In genomic region chr10:29522038-29522855, GRCh38 we compare ENCODE assay signal across 13 cellular contexts.
DNase-seq lines count a peak whose midpoint lies in the region; ATAC-seq and TF ChIP-seq lines count a peak whose summit lies in the region.
"Had no signal": no experiment of that assay in that cellular context is flagged by ENCODE, and none has a peak within 500 bp of the region (broad histone marks: within the 10 kb centered on the region; RNA-seq: fewer than 3 reads in every experiment).

No MANE protein-coding gene starts in this region.

- no peaks in the 10 kb centered on the region for H3K79me2 ChIP-seq in fibroblast of lung (ENCODE audit: control insufficient read depth, insufficient read depth, low read length)

- H3K9ac ChIP-seq in fibroblast of lung (ENCODE audit: insufficient read depth, low read length): peak overlapping the region; percentile 55

- H3K9me3 Mint-ChIP-seq in neural crest cell: no peaks in the 10 kb centered on the region
- H3K9me3 Mint-ChIP-seq: activated B cell treated with CpG ODN at 0.5 μM for 24 hours had no signal

- H3K9me3 ChIP-seq in heart left ventricle (no peaks in the 10 kb centered on the region), fibroblast of lung (ENCODE audit: control insufficient read depth, insufficient read depth, low read depth, low read length) (no peaks in the 10 kb centered on the region), upper lobe of right lung (no peaks in the 10 kb centered on the region)
- H3K9me3 ChIP-seq: prostate gland had no signal

- H3K4me3 ChIP-seq in heart left ventricle (peak overlapping the region in 3 of 12 donors; percentile 4 to 23 (median 19)), fibroblast of lung (replicated peaks in 1 of 4; ENCODE audit: control extremely low read depth in 1 of 4, insufficient read depth in 1 of 4, low read depth in 3 of 4, low read length in 4 of 4) (peak overlapping the region; percentile 9 to 33 (median 30)), upper lobe of right lung (peak overlapping the region; percentile 20)
- H3K4me3 ChIP-seq: K562, prostate gland had no signal

- TF ChIP-seq CTCF in heart left ventricle (IDR thresholded peaks at IDR 0.05) (no peak), fibroblast of lung (conservative IDR thresholded peaks at IDR 0.05 in 1 of 2, IDR thresholded peaks at IDR 0.05 in 1 of 2; ENCODE audit: low read depth in 1 of 2, low read length in 2 of 2) (no peak), neural crest cell (conservative IDR thresholded peaks at IDR 0.05) (no peak), upper lobe of right lung (IDR thresholded peaks at IDR 0.05) (no peak)

- H3K27ac ChIP-seq in heart left ventricle: peak overlapping the region in 7 of 12 donors; percentile 10 to 67 (median 30)
- peak overlapping the region; percentile 62 for H3K27ac ChIP-seq in fibroblast of lung (ENCODE audit: insufficient read depth, low read length)
- H3K27ac ChIP-seq in upper lobe of right lung: peak overlapping the region; percentile 33

- H3K4me1 ChIP-seq in heart left ventricle (peaks cover 0 to 28% (median 3%) of the 10 kb centered on the region in 12 donors), fibroblast of lung (ENCODE audit: control insufficient read depth, extremely low read depth, insufficient read depth, low read length) (no peaks in the 10 kb centered on the region), upper lobe of right lung (peaks cover 4% of the 10 kb centered on the region)

- H3K36me3 ChIP-seq in heart left ventricle: peaks cover 0 to 100% (median 88%) of the 10 kb centered on the region in 9 donors
- H3K36me3 ChIP-seq in fibroblast of lung (ENCODE audit: control insufficient read depth, insufficient read depth, low read length): peaks cover 2% of the 10 kb centered on the region
- peaks cover 60% of the 10 kb centered on the region for H3K36me3 ChIP-seq in upper lobe of right lung
- H3K36me3 ChIP-seq: prostate gland had no signal

- no peak for DNase-seq in heart left ventricle
- DNase-seq in Right ventricle myocardium inferior (ENCODE audit: missing footprints): no peak
- peak; percentile 28 to 45 for DNase-seq in fibroblast of lung (ENCODE audit: low read depth in 2 of 2)
- no peak for DNase-seq in neural crest cell (ENCODE audit: low read depth, low spot score)
- no peak for DNase-seq in upper lobe of right lung
- no peak for DNase-seq in NCI-H2081 treated with DMSO at 0.1 percent for 48 hours (lab: John Stamatoyannopoulos, UW)
- no peak for DNase-seq in stimulated activated naive CD8-positive, alpha-beta T cell treated with anti-CD3 and anti-CD28 coated beads, Interleukin-15, Interleukin-2, amounts not matched to agents 100 U/mL and 50 U/mL, for 24 hours
- DNase-seq: activated B cell treated with CpG ODN at 0.5 μM for 24 hours, activated gamma-delta T cell, RPMI8226 had no signal

- peak overlapping the region; percentile 80 for H3K4me3 Mint-ChIP-seq in neural crest cell
- H3K4me3 Mint-ChIP-seq: activated B cell treated with CpG ODN at 0.5 μM for 24 hours had no signal

- intact Hi-C loops in heart left ventricle (cut with DNase I): loop anchor here in 1 of 10 donors (10.0 kb wide), 1 partner anchor 63 kb away; no protein-coding TSS in a partner anchor
- intact Hi-C loops in Right ventricle myocardium inferior (cut with DNase I): no loop called here
- intact Hi-C loops in upper lobe of right lung (cut with DNase I): no loop called here

- peak overlapping the region; percentile 75 for H3K4me2 ChIP-seq in fibroblast of lung (ENCODE audit: extremely low read depth, insufficient read depth, low read length)

- no peak for TF ChIP-seq POLR2A in heart left ventricle (IDR thresholded peaks at IDR 0.05)

- ATAC-seq in heart left ventricle: peak in 2 of 4 donors; percentile 4 to 12
- ATAC-seq in Right ventricle myocardium inferior: no peak
- peak; percentile 29 for ATAC-seq in upper lobe of right lung
- ATAC-seq in stimulated activated naive CD8-positive, alpha-beta T cell treated with anti-CD3 and anti-CD28 coated beads, Interleukin-15, Interleukin-2, amounts not matched to agents 100 U/mL and 50 U/mL, for 24 hours: no peak
- ATAC-seq in HG03139 (IDR thresholded peaks at IDR 0.05; ENCODE audit: unreplicated experiment): no peak
- ATAC-seq: K562 had no signal

- peaks cover 65% of the 10 kb centered on the region for H3K4me1 Mint-ChIP-seq in neural crest cell
- H3K4me1 Mint-ChIP-seq: activated B cell treated with CpG ODN at 0.5 μM for 24 hours had no signal

- H3K27me3 Mint-ChIP-seq in neural crest cell (ENCODE audit: low read depth): no peaks in the 10 kb centered on the region
- H3K27me3 Mint-ChIP-seq: activated B cell treated with CpG ODN at 0.5 μM for 24 hours had no signal

- H3K36me3 Mint-ChIP-seq in neural crest cell (ENCODE audit: low read depth): peaks cover 35% of the 10 kb centered on the region

- H4K20me1 ChIP-seq in fibroblast of lung (ENCODE audit: control insufficient read depth, extremely low read depth, insufficient read depth, low read length): no peaks in the 10 kb centered on the region

- WGBS in heart left ventricle, 4 donors: 60 to 78% (median 71%) methylated on average over 16 to 20 of the region's 20 CpGs

- H2AFZ ChIP-seq in fibroblast of lung (ENCODE audit: low read length): peak overlapping the region; percentile 70

- H3K27me3 ChIP-seq in heart left ventricle: no peaks in the 10 kb centered on the region
- H3K27me3 ChIP-seq in fibroblast of lung (ENCODE audit: control insufficient read depth, insufficient read depth, low read length): no peaks in the 10 kb centered on the region
- no peaks in the 10 kb centered on the region for H3K27me3 ChIP-seq in upper lobe of right lung

- H3K27ac Mint-ChIP-seq in neural crest cell (ENCODE audit: unreplicated experiment): peak overlapping the region; percentile 92
- H3K27ac Mint-ChIP-seq: activated B cell treated with CpG ODN at 0.5 μM for 24 hours had no signal

Comparison
In these comparisons a context has a peak if more than half of its experiments do, and no peak if none do; other contexts are left out.
1. DNase-seq: peak in fibroblast of lung (2 of 2); none in heart left ventricle (0 of 5), Right ventricle myocardium inferior (single experiment), neural crest cell (single experiment), upper lobe of right lung (single experiment), NCI-H2081 treated with DMSO at 0.1 percent for 48 hours (single experiment) and stimulated activated naive CD8-positive, alpha-beta T cell treated with anti-CD3 and anti-CD28 coated beads, Interleukin-15, Interleukin-2, amounts not matched to agents 100 U/mL and 50 U/mL, for 24 hours (single experiment).
2. Peak in every context shown above with its lines, with median percentiles within 50 percentile points of each other: H3K27ac ChIP-seq.